In the genomic region with DNA sequence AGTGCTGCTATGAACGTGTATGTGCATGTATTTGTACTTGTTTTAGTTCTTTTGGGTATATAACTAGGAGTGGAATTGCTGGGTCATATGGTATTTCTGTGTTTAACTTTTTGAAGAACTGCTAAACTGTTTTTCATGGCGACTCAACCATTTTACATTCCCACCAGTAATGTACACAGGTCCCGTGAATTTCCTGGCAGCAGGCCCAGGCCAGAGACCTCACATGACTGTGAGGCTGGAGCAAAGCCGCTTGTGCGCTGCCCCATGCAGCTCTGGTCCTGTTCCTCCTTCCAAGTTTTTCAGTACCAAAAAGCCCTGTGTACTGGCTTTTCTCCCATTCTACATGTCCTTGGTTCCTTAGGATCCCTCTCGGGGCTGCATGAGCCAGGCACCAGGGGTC, we compare ENCODE assay signal across 12 cellular contexts. TPM values are rescaled to one million over a fixed set of nuclear protein-coding genes. Genes with fewer than 3 reads are reported as not detected.
DNase-seq lines count a peak whose midpoint lies in the region; ATAC-seq and TF ChIP-seq lines count a peak whose summit lies in the region.
"Had no signal": no experiment of that assay in that cellular context is flagged by ENCODE, and none has a peak within 500 bp of the region (broad histone marks: within the 10 kb centered on the region; RNA-seq: fewer than 3 reads in every experiment).

No MANE protein-coding gene starts in this region.

- no peak overlapping the region; the same call in 1 of the 2 replicates for H3K27ac Mint-ChIP-seq in WTC11
- H3K27ac Mint-ChIP-seq: naive thymus-derived CD4-positive, alpha-beta T cell had no signal

- peaks cover 44% of the 10 kb centered on the region for H3K4me1 Mint-ChIP-seq in WTC11

- intact Hi-C loops in stomach (cut with DNase I; ENCODE audit: low total_unique reads) = no loop called here

- no peak overlapping the region for H3K4me3 Mint-ChIP-seq in WTC11
- H3K4me3 Mint-ChIP-seq: naive thymus-derived CD4-positive, alpha-beta T cell had no signal

- H3K9me3 ChIP-seq in stomach = no peaks in the 10 kb centered on the region

- no peak overlapping the region for H3K4me3 ChIP-seq in stomach

- no peak for TF ChIP-seq EP300 in stomach (IDR thresholded peaks at IDR 0.05)

- H3K27ac ChIP-seq in caudate nucleus (ENCODE audit: low read depth, low read length) (peak overlapping the region; percentile 23), stomach (peak overlapping the region; percentile 59 to 89 (median 66))
- H3K27ac ChIP-seq: RWPE1 had no signal

- H3K36me3 ChIP-seq in stomach = no peaks in the 10 kb centered on the region

- no peaks in the 10 kb centered on the region for H3K27me3 Mint-ChIP-seq in WTC11 (ENCODE audit: low read depth)
- H3K27me3 Mint-ChIP-seq: naive thymus-derived CD4-positive, alpha-beta T cell had no signal

- no peaks in the 10 kb centered on the region for H3K27me3 ChIP-seq in stomach

- peaks cover 26 to 60% (median 43%) of the 10 kb centered on the region in 4 donors for H3K4me1 ChIP-seq in stomach

- 13 to 38% (median 26%) methylated on average over 6 of the region's 6 CpGs for WGBS in stomach, 5 donors

- ATAC-seq in HG03432 (IDR thresholded peaks at IDR 0.05; ENCODE audit: unreplicated experiment) (no peak), WTC11 (no peak)
- ATAC-seq: naive thymus-derived CD4-positive, alpha-beta T cell had no signal

- TF ChIP-seq CTCF in stomach (IDR thresholded peaks at IDR 0.05) (no peak), WTC11 (IDR thresholded peaks at IDR 0.05) (no peak)

- no peak for TF ChIP-seq POLR2A in stomach (IDR thresholded peaks at IDR 0.05)

- no peaks in the 10 kb centered on the region for H3K36me3 Mint-ChIP-seq in WTC11
- H3K36me3 Mint-ChIP-seq: naive thymus-derived CD4-positive, alpha-beta T cell had no signal

- POLR2A ChIA-PET in WTC11 (lab: Charles Lee) = no interaction called here

- DNase-seq in LHCN-M2 (ENCODE audit: low read depth) (peak; percentile 23), caudate nucleus (lab: John Stamatoyannopoulos, UW) (peak in 10 of 61 donors; percentile 3 to 43 (median 16)), hypothalamus (lab: John Stamatoyannopoulos, UW) (peak in 27 of 51 donors; percentile 4 to 51 (median 26)), stomach (peak; percentile 93), putamen (ENCODE audit: low spot score) (no peak), WTC11 (ENCODE audit: low spot score) (no peak)
- DNase-seq in activated CD8-positive, alpha-beta memory T cell treated with anti-CD3 and anti-CD28 coated beads, Interleukin-2, amount 50 U/mL, for 4 hours = no peak
- DNase-seq: effector CD4-positive, alpha-beta T cell; naive thymus-derived CD4-positive, alpha-beta T cell had no signal

- no peaks in the 10 kb centered on the region for H3K9me3 Mint-ChIP-seq in WTC11

- CTCF ChIA-PET in WTC11 (lab: Charles Lee) = interaction anchor here (1.5 kb wide), 2 partner anchors 19 to 36 kb away, joined by 3 to 4 read pairs; no protein-coding TSS in a partner anchor

TF ChIP-seq in WTC11, 78 proteins besides CTCF, POLR2A, EP300 and RAD21 (continues in another document):
- TF ChIP-seq, protein P1, sequence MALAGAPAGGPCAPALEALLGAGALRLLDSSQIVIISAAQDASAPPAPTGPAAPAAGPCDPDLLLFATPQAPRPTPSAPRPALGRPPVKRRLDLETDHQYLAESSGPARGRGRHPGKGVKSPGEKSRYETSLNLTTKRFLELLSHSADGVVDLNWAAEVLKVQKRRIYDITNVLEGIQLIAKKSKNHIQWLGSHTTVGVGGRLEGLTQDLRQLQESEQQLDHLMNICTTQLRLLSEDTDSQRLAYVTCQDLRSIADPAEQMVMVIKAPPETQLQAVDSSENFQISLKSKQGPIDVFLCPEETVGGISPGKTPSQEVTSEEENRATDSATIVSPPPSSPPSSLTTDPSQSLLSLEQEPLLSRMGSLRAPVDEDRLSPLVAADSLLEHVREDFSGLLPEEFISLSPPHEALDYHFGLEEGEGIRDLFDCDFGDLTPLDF (CRISPR knock-in tag; IDR thresholded peaks at IDR 0.05) = no peak
- TF ChIP-seq, protein P2, sequence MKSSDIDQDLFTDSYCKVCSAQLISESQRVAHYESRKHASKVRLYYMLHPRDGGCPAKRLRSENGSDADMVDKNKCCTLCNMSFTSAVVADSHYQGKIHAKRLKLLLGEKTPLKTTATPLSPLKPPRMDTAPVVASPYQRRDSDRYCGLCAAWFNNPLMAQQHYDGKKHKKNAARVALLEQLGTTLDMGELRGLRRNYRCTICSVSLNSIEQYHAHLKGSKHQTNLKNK (CRISPR knock-in tag; IDR thresholded peaks at IDR 0.05) = no peak
- TF ChIP-seq MYBL2 (CRISPR knock-in tag; IDR thresholded peaks at IDR 0.05) = no peak
- no peak for TF ChIP-seq AR (CRISPR knock-in tag; IDR thresholded peaks at IDR 0.05)
- no peak for TF ChIP-seq ZNF121 (CRISPR knock-in tag; IDR thresholded peaks at IDR 0.05)
- TF ChIP-seq CBFB (CRISPR knock-in tag; IDR thresholded peaks at IDR 0.05; ENCODE audit: low read depth) = no peak
- no peak for TF ChIP-seq GTF2I (CRISPR knock-in tag; conservative IDR thresholded peaks at IDR 0.05)
- no peak for TF ChIP-seq SP1 (CRISPR knock-in tag; conservative IDR thresholded peaks at IDR 0.05)
- no peak for TF ChIP-seq KAT7 (CRISPR knock-in tag; IDR thresholded peaks at IDR 0.05; ENCODE audit: borderline replicate concordance)
- no peak for TF ChIP-seq ZNF532 (CRISPR knock-in tag; IDR thresholded peaks at IDR 0.05; ENCODE audit: borderline replicate concordance)
- no peak for TF ChIP-seq MAX (CRISPR knock-in tag; IDR thresholded peaks at IDR 0.05)

RNA-seq across cellular contexts. Expression of gene ACOT11, which starts 29.6 kb away (rescaled TPM):
- total RNA-seq in LHCN-M2 (2014; rRNA removed) (9.9 and 11.6 TPM in 2 replicates), stomach (10 to 100 TPM; 13.9 to 87.0 (median 39.1) TPM), WTC11 (2021) (3.8 to 4.4 TPM (median 4.2 TPM) in 3 replicates)
- polyA plus RNA-seq in LHCN-M2 (2012) = 11.1 TPM
- polyA plus RNA-seq in stomach = 10 to 100 TPM in 1 of 3 donors, 1 to 10 TPM in 2; 5.5 to 14.7 (median 6.0) TPM

RNA-seq across cellular contexts. Expression of gene FAM151A, which starts 45.7 kb away (rescaled TPM):
- not detected in 2 replicates for total RNA-seq in LHCN-M2 (2014; rRNA removed)
- polyA plus RNA-seq in LHCN-M2 (2012) = not detected
- total RNA-seq in stomach = under 1 TPM in 1 of 5 donors, not detected in 4; 0.73 TPM
- under 1 TPM in 2 of 3 donors, not detected in 1; 0.15 to 0.25 TPM for polyA plus RNA-seq in stomach
- total RNA-seq in WTC11 (2021) = 0.11 TPM in 1 of 3 replicates, not detected in the others
- total RNA-seq: activated CD8-positive, alpha-beta memory T cell treated with anti-CD3 and anti-CD28 coated beads for 36 hours; naive thymus-derived CD4-positive, alpha-beta T cell had no signal
- polyA plus RNA-seq: naive thymus-derived CD4-positive, alpha-beta T cell had no signal

Comparison
In these comparisons a context has a peak if more than half of its experiments do, and no peak if none do; other contexts are left out.
1. DNase-seq: peak in LHCN-M2 (single experiment), hypothalamus (27 of 51) and stomach (single experiment); none in activated CD8-positive, alpha-beta memory T cell treated with anti-CD3 and anti-CD28 coated beads, Interleukin-2, amount 50 U/mL, for 4 hours (single experiment), putamen (single experiment) and WTC11 (single experiment).